In genomic region chr2:240298316-240298790, GRCh38 we compare ENCODE assay signal across 15 cellular contexts.
DNase-seq lines count a peak whose midpoint lies in the region; ATAC-seq and TF ChIP-seq lines count a peak whose summit lies in the region.
"Had no signal": no experiment of that assay in that cellular context is flagged by ENCODE, and none has a peak within 500 bp of the region (broad histone marks: within the 10 kb centered on the region; RNA-seq: fewer than 3 reads in every experiment).

No MANE protein-coding gene starts in this region.

- peaks cover 9% of the 10 kb centered on the region for H3K27me3 Mint-ChIP-seq in type B pancreatic cell

- DNase-seq in AG20443 (ENCODE audit: low spot score), result peak; percentile 5
- DNase-seq in GM03348 (ENCODE audit: low spot score), result peak; percentile 3
- DNase-seq in coronary artery (ENCODE audit: low spot score), result peak; percentile 52
- peak; percentile 15 for DNase-seq in type B pancreatic cell (ENCODE audit: extremely low spot score, unreplicated experiment)
- DNase-seq in MG63, result no peak
- DNase-seq: ACHN; AML-193; CD4-positive, alpha-beta memory T cell; DMS153; DMS79; GDM1 had no signal

- TF ChIP-seq CTCF in coronary artery (IDR thresholded peaks at IDR 0.05) (no peak), type B pancreatic cell (conservative IDR thresholded peaks at IDR 0.05) (no peak)

- H3K9me3 Mint-ChIP-seq in type B pancreatic cell, result no peaks in the 10 kb centered on the region
- H3K9me3 Mint-ChIP-seq: CD4-positive, alpha-beta memory T cell had no signal

- no peak for ATAC-seq in HG03045 (IDR thresholded peaks at IDR 0.05; ENCODE audit: unreplicated experiment)

- no peaks in the 10 kb centered on the region for H3K9me3 ChIP-seq in MG63
- H3K9me3 ChIP-seq: HAP-1 had no signal

- H3K4me3 ChIP-seq in coronary artery, result no peak overlapping the region
- no peak overlapping the region for H3K4me3 ChIP-seq in MG63
- H3K4me3 ChIP-seq: HAP-1 had no signal

- no peak overlapping the region for H3K4me3 Mint-ChIP-seq in type B pancreatic cell
- H3K4me3 Mint-ChIP-seq: CD4-positive, alpha-beta memory T cell had no signal

- H3K36me3 Mint-ChIP-seq in type B pancreatic cell, result no peaks in the 10 kb centered on the region
- H3K36me3 Mint-ChIP-seq: CD4-positive, alpha-beta memory T cell had no signal

- no peaks in the 10 kb centered on the region for H3K36me3 ChIP-seq in MG63
- H3K36me3 ChIP-seq: HAP-1 had no signal

- H3K27ac ChIP-seq in coronary artery, result no peak overlapping the region
- H3K27ac ChIP-seq: C4-2B, HL-60 had no signal

- H3K27me3 ChIP-seq in MG63, result no peaks in the 10 kb centered on the region

- H3K27ac Mint-ChIP-seq in type B pancreatic cell, result no peak overlapping the region
- H3K27ac Mint-ChIP-seq: CD4-positive, alpha-beta memory T cell had no signal

- H3K4me1 Mint-ChIP-seq in type B pancreatic cell (ENCODE audit: unreplicated experiment), result peaks cover 1% of the 10 kb centered on the region
- H3K4me1 Mint-ChIP-seq: CD4-positive, alpha-beta memory T cell had no signal
